31 cellular contexts compared by ENCODE assay signal in genomic region chr11:82848829-82849228, GRCh38.
"Had no signal": no experiment of that assay in that cellular context is flagged by ENCODE, and none has a peak within 500 bp of the region (broad histone marks: within the 10 kb centered on the region; RNA-seq: fewer than 3 reads in every experiment).

No MANE protein-coding gene starts in this region.

- H3K9me3 ChIP-seq: ascending aorta had no signal

- FAIRE-seq: bronchial epithelial cell, TTC549 had no signal

- H3K27me3 ChIP-seq: ascending aorta, cardiac muscle cell had no signal

- H3K27ac ChIP-seq: ascending aorta, cardiac muscle cell, VCaP had no signal

- ATAC-seq: activated CD4-positive, alpha-beta T cell treated with anti-CD3 and anti-CD28 coated beads for 36 hours; activated CD4-positive, CD25-positive, alpha-beta regulatory T cell treated with anti-CD3 and anti-CD28 coated beads, Interleukin-2, amount 50 U/mL, for 24 hours; activated CD8-positive, alpha-beta memory T cell treated with anti-CD3 and anti-CD28 coated beads, Interleukin-2, amount 10 ng/mL, durations not matched to agents 7 days and 5 days; activated CD8-positive, alpha-beta T cell treated with anti-CD3 and anti-CD28 coated beads, Interleukin-2, amount 10 ng/mL, durations not matched to agents 7 days and 5 days; activated naive CD8-positive, alpha-beta T cell treated with anti-CD3 and anti-CD28 coated beads, Interleukin-2, amount 50 U/mL, for 24 hours had no signal

- H3K4me1 ChIP-seq: ascending aorta had no signal

- H3K4me3 ChIP-seq: ascending aorta, cardiac muscle cell had no signal

- DNase-seq: activated B cell treated with CpG ODN at 0.5 μM for 24 hours; activated CD4-positive, alpha-beta memory T cell treated with anti-CD3 and anti-CD28 coated beads, Interleukin-2, amount 10 ng/mL, durations not matched to agents 7 days and 5 days; activated CD4-positive, alpha-beta T cell treated with anti-CD3 and anti-CD28 coated beads for 1 hour; activated CD4-positive, alpha-beta T cell treated with anti-CD3 and anti-CD28 coated beads for 36 hours; activated CD4-positive, alpha-beta T cell treated with anti-CD3 and anti-CD28 coated beads for 48 hours; activated CD4-positive, alpha-beta T cell treated with anti-CD3 and anti-CD28 coated beads, Interleukin-2, amount 10 ng/mL, durations not matched to agents 7 days and 5 days; activated CD4-positive, alpha-beta T cell treated with anti-CD3 and anti-CD28 coated beads, Interleukin-2, amount 50 U/mL, for 48 hours; activated CD8-positive, alpha-beta memory T cell treated with anti-CD3 and anti-CD28 coated beads for 24 hours; activated CD8-positive, alpha-beta memory T cell treated with anti-CD3 and anti-CD28 coated beads, Interleukin-2, amount 10 ng/mL, durations not matched to agents 7 days and 5 days; activated CD8-positive, alpha-beta memory T cell treated with anti-CD3 and anti-CD28 coated beads, Interleukin-2, amount 50 U/mL, for 48 hours; activated CD8-positive, alpha-beta T cell treated with anti-CD3 and anti-CD28 coated beads, Interleukin-2, amount 10 ng/mL, durations not matched to agents 7 days and 5 days; activated effector memory CD4-positive, alpha-beta T cell treated with Interleukin-2 at 50 U/mL for 16 hours; activated gamma-delta T cell; activated naive CD4-positive, alpha-beta T cell treated with anti-CD3 and anti-CD28 coated beads, Interleukin-2, amount 10 ng/mL, durations not matched to agents 7 days and 5 days; activated naive CD4-positive, alpha-beta T cell treated with Interleukin-2 at 50 U/mL for 16 hours; activated naive CD8-positive, alpha-beta T cell treated with anti-CD3 and anti-CD28 coated beads, Interleukin-2, amount 10 ng/mL, durations not matched to agents 7 days and 5 days; activated naive CD8-positive, alpha-beta T cell treated with anti-CD3 and anti-CD28 coated beads, Interleukin-2, amount 50 U/mL, for 24 hours; activated T-cell treated with anti-CD3 and anti-CD28 coated beads, Interleukin-2, amount 50 U/mL, for 24 hours; activated T-cell treated with anti-CD3 and anti-CD28 coated beads, Interleukin-2, amount 50 U/mL, for 48 hours; amygdala; anterior cingulate cortex; caudate nucleus; cerebellar nuclear complex; T-helper 2 cell; T-helper 9 cell had no signal
